Comparison of ENCODE assay signal across 17 cellular contexts in the genomic region with DNA sequence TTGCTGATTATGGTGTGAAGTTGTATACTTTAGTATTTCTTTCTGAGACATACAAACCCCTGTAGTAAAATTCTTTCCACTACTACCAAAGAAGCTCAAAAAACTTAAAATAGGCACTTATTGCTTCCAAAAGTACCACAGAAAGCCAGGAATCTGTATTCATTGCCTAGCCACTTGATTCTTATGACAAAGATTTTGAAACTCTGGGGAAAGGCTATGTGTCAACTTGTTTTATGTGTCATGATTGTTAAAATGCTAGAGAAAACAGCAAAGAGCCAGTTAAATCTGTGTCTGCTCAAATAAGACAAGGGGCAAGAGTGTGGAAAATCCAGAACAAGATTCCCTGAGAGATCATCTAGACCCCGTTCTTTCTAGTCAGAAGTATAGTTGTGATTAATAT. TPM values are rescaled to one million over a fixed set of nuclear protein-coding genes. Genes with fewer than 3 reads are reported as not detected.
DNase-seq lines count a peak whose midpoint lies in the region; ATAC-seq and TF ChIP-seq lines count a peak whose summit lies in the region.
"Had no signal": no experiment of that assay in that cellular context is flagged by ENCODE, and none has a peak within 500 bp of the region (broad histone marks: within the 10 kb centered on the region; RNA-seq: fewer than 3 reads in every experiment).

No MANE protein-coding gene starts in this region.

- peaks cover 86% of the 10 kb centered on the region for H3K4me1 Mint-ChIP-seq in CD8-positive, alpha-beta T cell (ENCODE audit: low read depth)
- H3K4me1 Mint-ChIP-seq in activated T-helper 2 cell treated with anti-CD3 and anti-CD28 coated beads, Interferon-gamma antibody, Interleukin-2, Interleukin-4, amounts not matched to agents 10 μg/mL and 5 μg/mL and 100 μg/mL, durations not matched to agents 14 hours and 24 hours and 36 hours (ENCODE audit: low read depth) = peaks cover 73% of the 10 kb centered on the region

- H3K4me2 ChIP-seq in hepatocyte = no peak overlapping the region
- H3K4me2 ChIP-seq: neural progenitor cell had no signal

- no peaks in the 10 kb centered on the region for H3K27me3 Mint-ChIP-seq in CD8-positive, alpha-beta T cell (ENCODE audit: low read depth)
- H3K27me3 Mint-ChIP-seq in activated T-helper 2 cell treated with anti-CD3 and anti-CD28 coated beads, Interferon-gamma antibody, Interleukin-2, Interleukin-4, amounts not matched to agents 10 μg/mL and 5 μg/mL and 100 μg/mL, durations not matched to agents 14 hours and 24 hours and 36 hours (ENCODE audit: low read depth) = no peaks in the 10 kb centered on the region
- H3K27me3 Mint-ChIP-seq: B cell had no signal

- POLR2A ChIA-PET in CD8-positive, alpha-beta T cell (lab: Charles Lee) = interaction anchor here (1.3 kb wide), 1 partner anchor 87 kb away, joined by 3 read pairs; no protein-coding TSS in a partner anchor

- H2AFZ ChIP-seq in hepatocyte = no peak overlapping the region
- H2AFZ ChIP-seq: neural progenitor cell had no signal

- no peaks in the 10 kb centered on the region for H3K9me2 ChIP-seq in hepatocyte (replicated peaks; ENCODE audit: insufficient read depth)

- no peak overlapping the region for H3K4me3 ChIP-seq in CD8-positive, alpha-beta T cell (ENCODE audit: low read depth, low read length)
- no peak overlapping the region for H3K4me3 ChIP-seq in hepatocyte
- H3K4me3 ChIP-seq: body of pancreas, gastrocnemius medialis, neural progenitor cell, right atrium auricular region had no signal

- H3K4me3 Mint-ChIP-seq in CD8-positive, alpha-beta T cell = peak overlapping the region; percentile 36
- H3K4me3 Mint-ChIP-seq in activated T-helper 2 cell treated with anti-CD3 and anti-CD28 coated beads, Interferon-gamma antibody, Interleukin-2, Interleukin-4, amounts not matched to agents 10 μg/mL and 5 μg/mL and 100 μg/mL, durations not matched to agents 14 hours and 24 hours and 36 hours (ENCODE audit: low read depth) = peak overlapping the region; percentile 74
- H3K4me3 Mint-ChIP-seq: B cell, neural progenitor cell had no signal

- H3K36me3 Mint-ChIP-seq in CD8-positive, alpha-beta T cell = peaks cover 47% of the 10 kb centered on the region
- H3K36me3 Mint-ChIP-seq in activated T-helper 2 cell treated with anti-CD3 and anti-CD28 coated beads, Interferon-gamma antibody, Interleukin-2, Interleukin-4, amounts not matched to agents 10 μg/mL and 5 μg/mL and 100 μg/mL, durations not matched to agents 14 hours and 24 hours and 36 hours (ENCODE audit: low read depth) = peaks cover 78% of the 10 kb centered on the region

- CTCF ChIA-PET in CD8-positive, alpha-beta T cell (lab: Charles Lee) = interaction anchor here (1.0 to 1.8 kb wide), 2 partner anchors 22 to 42 kb away, joined by 3 to 9 read pairs; no protein-coding TSS in a partner anchor

- DNase-seq in AG08395 (ENCODE audit: low spot score) = peak; percentile 11
- no peak for DNase-seq in CD8-positive, alpha-beta T cell
- DNase-seq in activated T-helper 2 cell treated with anti-CD3 and anti-CD28 coated beads, Interferon-gamma antibody, Interleukin-2, Interleukin-4, amounts not matched to agents 10 μg/mL and 5 μg/mL and 100 μg/mL, durations not matched to agents 14 hours and 24 hours and 36 hours (ENCODE audit: low spot score) = no peak
- DNase-seq in hepatocyte (ENCODE audit: low spot score) = no peak
- no peak for DNase-seq in putamen (ENCODE audit: low spot score)
- no peak for DNase-seq in NOMO-1 treated with dmso at 0.1 percent for 144 hours (lab: John Stamatoyannopoulos, UW; ENCODE audit: unreplicated experiment)
- no peak for DNase-seq in activated gamma-delta T cell (lab: John Stamatoyannopoulos, UW)
- DNase-seq in epidermal melanocyte (ENCODE audit: insufficient read length, low spot score) = no peak
- DNase-seq: body of pancreas; DMS53; gastrocnemius medialis; NCI-H2081; NCI-H526 treated with DMSO at 0.1 percent for 48 hours; stimulated activated CD4-positive, alpha-beta T cell treated with anti-CD3 and anti-CD28 coated beads, Interleukin-2, amount 100 ng/mL, for 48 hours had no signal

- H3K4me1 ChIP-seq in CD8-positive, alpha-beta T cell (ENCODE audit: insufficient read depth, low read length) = peaks cover 81% of the 10 kb centered on the region
- peaks cover 7% of the 10 kb centered on the region for H3K4me1 ChIP-seq in hepatocyte (ENCODE audit: insufficient read depth)

- H3K9me3 ChIP-seq in CD8-positive, alpha-beta T cell (ENCODE audit: low read length) = no peaks in the 10 kb centered on the region
- H3K9me3 ChIP-seq in hepatocyte (ENCODE audit: low read depth) = no peaks in the 10 kb centered on the region
- H3K9me3 ChIP-seq: body of pancreas, gastrocnemius medialis, right atrium auricular region had no signal

- peaks cover 88% of the 10 kb centered on the region for H4K20me1 ChIP-seq in hepatocyte (ENCODE audit: insufficient read depth, poor library complexity, severe bottlenecking)

- H3K79me2 ChIP-seq in hepatocyte = peaks cover 100% of the 10 kb centered on the region

- no peak overlapping the region for H3K27ac ChIP-seq in CD8-positive, alpha-beta T cell (ENCODE audit: low read depth, low read length)
- peak overlapping the region; percentile 14 for H3K27ac ChIP-seq in hepatocyte
- H3K27ac ChIP-seq: gastrocnemius medialis, neural progenitor cell, right atrium auricular region had no signal

- no peaks in the 10 kb centered on the region for H3K9me3 Mint-ChIP-seq in CD8-positive, alpha-beta T cell
- H3K9me3 Mint-ChIP-seq in activated T-helper 2 cell treated with anti-CD3 and anti-CD28 coated beads, Interferon-gamma antibody, Interleukin-2, Interleukin-4, amounts not matched to agents 10 μg/mL and 5 μg/mL and 100 μg/mL, durations not matched to agents 14 hours and 24 hours and 36 hours = no peaks in the 10 kb centered on the region
- H3K9me3 Mint-ChIP-seq: neural progenitor cell had no signal

- no peak for ATAC-seq in CD8-positive, alpha-beta T cell
- ATAC-seq: body of pancreas, gastrocnemius medialis had no signal

- peak overlapping the region; percentile 77 for H3K27ac Mint-ChIP-seq in CD8-positive, alpha-beta T cell
- H3K27ac Mint-ChIP-seq in activated T-helper 2 cell treated with anti-CD3 and anti-CD28 coated beads, Interferon-gamma antibody, Interleukin-2, Interleukin-4, amounts not matched to agents 10 μg/mL and 5 μg/mL and 100 μg/mL, durations not matched to agents 14 hours and 24 hours and 36 hours = peak overlapping the region; percentile 72
- H3K27ac Mint-ChIP-seq: B cell, neural progenitor cell had no signal

- intact Hi-C loops in CD8-positive, alpha-beta T cell (cut with DNase I, micrococcal nuclease) = no loop called here
- intact Hi-C loops in activated T-helper 2 cell treated with anti-CD3 and anti-CD28 coated beads, Interferon-gamma antibody, Interleukin-2, Interleukin-4, amounts not matched to agents 10 μg/mL and 5 μg/mL and 100 μg/mL, durations not matched to agents 14 hours and 24 hours and 36 hours (cut with micrococcal nuclease) = loop anchor here (2.0 kb wide), 1 partner anchor 17 kb away; no protein-coding TSS in a partner anchor

- no peak for TF ChIP-seq CTCF in CD8-positive, alpha-beta T cell (IDR thresholded peaks at IDR 0.05)
- no peak for TF ChIP-seq CTCF in hepatocyte (IDR thresholded peaks at IDR 0.05; ENCODE audit: poor library complexity)

- H3K27me3 ChIP-seq in CD8-positive, alpha-beta T cell (ENCODE audit: insufficient read depth, low read length) = no peaks in the 10 kb centered on the region
- no peaks in the 10 kb centered on the region for H3K27me3 ChIP-seq in hepatocyte
- H3K27me3 ChIP-seq: body of pancreas, gastrocnemius medialis, neural progenitor cell, right atrium auricular region had no signal

- 87% methylated on average over 1 of the region's 1 CpG for WGBS in hepatocyte (ENCODE audit: low lambda C conversion rate, missing lambda C conversion rate)

- H3K36me3 ChIP-seq in CD8-positive, alpha-beta T cell (ENCODE audit: insufficient read depth, low read length) = no peaks in the 10 kb centered on the region
- no peaks in the 10 kb centered on the region for H3K36me3 ChIP-seq in hepatocyte (replicated peaks; ENCODE audit: insufficient read depth, low read depth)
- H3K36me3 ChIP-seq: gastrocnemius medialis, neural progenitor cell, right atrium auricular region had no signal

RNA-seq across cellular contexts. Expression of a gene that starts 6.0 kb away (rescaled TPM):
- total RNA-seq in CD8-positive, alpha-beta T cell = 10 to 100 TPM; 93.1 to 98.3 TPM
- total RNA-seq in activated T-helper 2 cell treated with anti-CD3 and anti-CD28 coated beads, Interferon-gamma antibody, Interleukin-2, Interleukin-4, amounts not matched to agents 10 μg/mL and 5 μg/mL and 100 μg/mL, durations not matched to agents 14 hours and 24 hours and 36 hours = 285 and 294 TPM in 2 replicates
- total RNA-seq in hepatocyte = 46.9 and 60.5 TPM in 2 replicates
- polyA plus RNA-seq in hepatocyte = 28.3 and 35.2 TPM in 2 replicates
